In genomic region chr2:11681722-11682589, GRCh38 we compare ENCODE assay signal across 8 cellular contexts. TPM values are rescaled to one million over a fixed set of nuclear protein-coding genes. Genes with fewer than 3 reads are reported as not detected.
DNase-seq lines count a peak whose midpoint lies in the region; ATAC-seq and TF ChIP-seq lines count a peak whose summit lies in the region.

No MANE protein-coding gene starts in this region.

- no peaks in the 10 kb centered on the region for H3K9me3 Mint-ChIP-seq in activated CD4-positive, alpha-beta T cell treated with anti-CD3 and anti-CD28 coated beads, Interleukin-2, amount 10 ng/mL, durations not matched to agents 7 days and 5 days
- no peaks in the 10 kb centered on the region for H3K9me3 Mint-ChIP-seq in nephron

- H3K4me1 Mint-ChIP-seq in activated CD4-positive, alpha-beta T cell treated with anti-CD3 and anti-CD28 coated beads, Interleukin-2, amount 10 ng/mL, durations not matched to agents 7 days and 5 days, result peaks cover 5% of the 10 kb centered on the region
- peaks cover 22% of the 10 kb centered on the region for H3K4me1 Mint-ChIP-seq in nephron

- H3K4me3 Mint-ChIP-seq in activated CD4-positive, alpha-beta T cell treated with anti-CD3 and anti-CD28 coated beads, Interleukin-2, amount 10 ng/mL, durations not matched to agents 7 days and 5 days, result no peak overlapping the region
- no peak overlapping the region for H3K4me3 Mint-ChIP-seq in nephron

- POLR2A ChIA-PET in activated CD4-positive, alpha-beta T cell treated with anti-CD3 and anti-CD28 coated beads, Interleukin-2, amount 10 ng/mL, durations not matched to agents 7 days and 5 days (lab: Charles Lee), result no interaction called here

- H3K27ac ChIP-seq in dorsolateral prefrontal cortex, result peak overlapping the region in 23 of 59 donors; percentile 1 to 93 (median 57)
- H3K27ac ChIP-seq in vagina, result no peak overlapping the region

- DNase-seq in BE2C, result peak; percentile 72
- peak; percentile 19 to 48 for DNase-seq in NCI-H2081 (lab: John Stamatoyannopoulos, UW)
- DNase-seq in activated CD4-positive, alpha-beta T cell treated with anti-CD3 and anti-CD28 coated beads, Interleukin-2, amount 10 ng/mL, durations not matched to agents 7 days and 5 days, result peak; percentile 62
- DNase-seq in dorsolateral prefrontal cortex, result peak in 4 of 10 donors; percentile 26 to 66 (median 54)
- no peak for DNase-seq in vagina (ENCODE audit: extremely low spot score in 2 of 2)
- DNase-seq in NCI-H226, result no peak

- TF ChIP-seq POLR2A in vagina (IDR thresholded peaks at IDR 0.05), result no peak

- intact Hi-C loops in dorsolateral prefrontal cortex (cut with DNase I), result loop anchor here in 1 of 2 donors (10.0 kb wide), 1 partner anchor 217 kb away; the partner anchor contains the start of gene E2F6
- intact Hi-C loops in vagina (cut with DNase I), result no loop called here

- H3K27me3 ChIP-seq in BE2C (no peaks in the 10 kb centered on the region), dorsolateral prefrontal cortex (peaks cover 0 to 2% (median 0%) of the 10 kb centered on the region in 45 donors), vagina (no peaks in the 10 kb centered on the region)

- no peaks in the 10 kb centered on the region for H3K9me3 ChIP-seq in BE2C
- H3K9me3 ChIP-seq in vagina, result no peaks in the 10 kb centered on the region

- ATAC-seq in GM21390 (IDR thresholded peaks at IDR 0.05; ENCODE audit: unreplicated experiment), result peak; percentile 68

- H3K36me3 ChIP-seq in BE2C (no peaks in the 10 kb centered on the region), vagina (no peaks in the 10 kb centered on the region)

- CTCF ChIA-PET in activated CD4-positive, alpha-beta T cell treated with anti-CD3 and anti-CD28 coated beads, Interleukin-2, amount 10 ng/mL, durations not matched to agents 7 days and 5 days (lab: Charles Lee), result interaction anchor here (0.6 to 2.0 kb wide), 8 partner anchors 11 to 99 kb away, joined by 3 to 6 read pairs (median 3); no protein-coding TSS in a partner anchor

- TF ChIP-seq CTCF in BE2C (IDR thresholded peaks at IDR 0.05; ENCODE audit: low read depth, low read length) (peak; percentile 97), dorsolateral prefrontal cortex (IDR thresholded peaks at IDR 0.05 in 54 of 56, conservative IDR thresholded peaks at IDR 0.05 in 2 of 56; ENCODE audit: low read depth in 1 of 56, partially characterized antibody in 56 of 56) (peak in 55 of 56 donors; percentile 16 to 81 (median 70)), nephron (IDR thresholded peaks at IDR 0.05; ENCODE audit: unreplicated experiment in 3 of 3) (peak; percentile 73 to 76 (median 74)), vagina (IDR thresholded peaks at IDR 0.05) (peak in 2 of 3 experiments; percentile 47 to 48)

- no peak overlapping the region for H3K27ac Mint-ChIP-seq in activated CD4-positive, alpha-beta T cell treated with anti-CD3 and anti-CD28 coated beads, Interleukin-2, amount 10 ng/mL, durations not matched to agents 7 days and 5 days
- no peak overlapping the region for H3K27ac Mint-ChIP-seq in nephron

- H3K4me3 ChIP-seq in BE2C (ENCODE audit: low read depth, low read length), result no peak overlapping the region
- H3K4me3 ChIP-seq in dorsolateral prefrontal cortex, result no peak overlapping the region
- no peak overlapping the region for H3K4me3 ChIP-seq in vagina

- H3K36me3 Mint-ChIP-seq in activated CD4-positive, alpha-beta T cell treated with anti-CD3 and anti-CD28 coated beads, Interleukin-2, amount 10 ng/mL, durations not matched to agents 7 days and 5 days (ENCODE audit: low read depth), result no peaks in the 10 kb centered on the region
- H3K36me3 Mint-ChIP-seq in nephron (ENCODE audit: low read depth), result no peaks in the 10 kb centered on the region

- H3K4me1 ChIP-seq in BE2C (no peaks in the 10 kb centered on the region), vagina (no peaks in the 10 kb centered on the region)

- H3K27me3 Mint-ChIP-seq in activated CD4-positive, alpha-beta T cell treated with anti-CD3 and anti-CD28 coated beads, Interleukin-2, amount 10 ng/mL, durations not matched to agents 7 days and 5 days, result peaks cover 19% of the 10 kb centered on the region
- peaks cover 60% of the 10 kb centered on the region for H3K27me3 Mint-ChIP-seq in nephron (ENCODE audit: low read depth)

RNA-seq across cellular contexts. Expression of gene NTSR2, which starts 12.0 kb away (rescaled TPM):
- polyA plus RNA-seq in BE2C (2012; ENCODE audit: insufficient read depth, insufficient read length, low read depth), result not detected
- total RNA-seq in activated CD4-positive, alpha-beta T cell treated with anti-CD3 and anti-CD28 coated beads, Interleukin-2, amount 10 ng/mL, durations not matched to agents 7 days and 5 days, result not detected
- total RNA-seq in dorsolateral prefrontal cortex (10 to 100 TPM in 110 of 120 experiments, 1 to 10 TPM in 10; 3.8 to 48.0 (median 18.6) TPM), vagina (not detected)

Comparison
In these comparisons a context has a peak if more than half of its experiments do, and no peak if none do; other contexts are left out.
1. DNase-seq: peak in BE2C (single experiment), NCI-H2081 (2 of 2) and activated CD4-positive, alpha-beta T cell treated with anti-CD3 and anti-CD28 coated beads, Interleukin-2, amount 10 ng/mL, durations not matched to agents 7 days and 5 days (single experiment); none in vagina (0 of 2) and NCI-H226 (single experiment).
2. Peak in every context shown above with its lines, with median percentiles within 50 percentile points of each other: CTCF ChIP-seq.